Comparison of ENCODE assay signal across 31 cellular contexts in genomic region chr13:111256946-111257345, GRCh38.
"Had no signal": no experiment of that assay in that cellular context is flagged by ENCODE, and none has a peak within 500 bp of the region (broad histone marks: within the 10 kb centered on the region; RNA-seq: fewer than 3 reads in every experiment).

No MANE protein-coding gene starts in this region.

- H3K4me3 Mint-ChIP-seq: activated B cell treated with CpG ODN at 0.5 μM for 24 hours; activated CD4-positive, alpha-beta T cell treated with anti-CD3 and anti-CD28 coated beads, Interleukin-2, amount 10 ng/mL, durations not matched to agents 24 days and 14 days; activated naive CD4-positive, alpha-beta T cell treated with anti-CD3 and anti-CD28 coated beads, Interleukin-2, amount 50 U/mL, for 24 hours; activated T-cell treated with anti-CD3 and anti-CD28 coated beads, Interleukin-2, amount 50 U/mL, for 72 hours; T-helper 2 cell treated with Interferon-gamma antibody and Interleukin-4, amounts not matched to agents 5 μg/mL and 100 μg/mL, for 36 hours had no signal

- H3K27ac Mint-ChIP-seq: activated B cell treated with CpG ODN at 0.5 μM for 24 hours; activated CD4-positive, alpha-beta T cell treated with anti-CD3 and anti-CD28 coated beads, Interleukin-2, amount 10 ng/mL, durations not matched to agents 24 days and 14 days; activated naive CD4-positive, alpha-beta T cell treated with anti-CD3 and anti-CD28 coated beads, Interleukin-2, amount 50 U/mL, for 24 hours; activated T-cell treated with anti-CD3 and anti-CD28 coated beads, Interleukin-2, amount 50 U/mL, for 72 hours; activated T-helper 2 cell treated with anti-CD3 and anti-CD28 coated beads, Interferon-gamma antibody, Interleukin-2, Interleukin-4, amounts not matched to agents 10 μg/mL and 5 μg/mL and 100 μg/mL, durations not matched to agents 14 hours and 24 hours and 36 hours had no signal

- ATAC-seq: activated T-cell treated with anti-CD3 and anti-CD28 coated beads, Interleukin-2, amount 50 U/mL, for 72 hours; Panc1; SK-N-SH treated with all-trans-retinoic acid at 6 μM for 48 hours had no signal

- DNase-seq: activated B cell treated with CpG ODN at 0.5 μM for 24 hours; activated CD4-positive, alpha-beta T cell treated with anti-CD3 and anti-CD28 coated beads for 1 hour; activated CD4-positive, alpha-beta T cell treated with anti-CD3 and anti-CD28 coated beads, Interleukin-2, amount 10 ng/mL, durations not matched to agents 24 days and 14 days; activated CD4-positive, alpha-beta T cell treated with anti-CD3 and anti-CD28 coated beads, Interleukin-2, amount 50 U/mL, for 48 hours; activated CD8-positive, alpha-beta memory T cell treated with anti-CD3 and anti-CD28 coated beads for 24 hours; activated gamma-delta T cell treated with Interleukin-2 at 50 U/mL for 16 hours; activated T-cell treated with anti-CD3 and anti-CD28 coated beads, Interleukin-2, amount 50 U/mL, for 72 hours; aorta; central memory CD4-positive, alpha-beta T cell; KG1; NCI-H1092; NCI-H1417 treated with DMSO at 0.1 percent for 48 hours; NCI-H1694; NCI-H2029; NCI-H2107; NCI-H2171 treated with DMSO at 0.1 percent for 48 hours; NCI-H226; NCI-H526; NCI-H774; NK-92 treated with Interleukin-12 subunit alpha and Interleukin-12 subunit beta, amount 100 ng/mL, for 24 hours; OCI-M1; SHP77; SW 1271 had no signal

- H3K27ac ChIP-seq: RWPE1, SJSA1 had no signal

- H3K27me3 Mint-ChIP-seq: activated B cell treated with CpG ODN at 0.5 μM for 24 hours; activated CD4-positive, alpha-beta T cell treated with anti-CD3 and anti-CD28 coated beads, Interleukin-2, amount 10 ng/mL, durations not matched to agents 24 days and 14 days; activated naive CD4-positive, alpha-beta T cell treated with anti-CD3 and anti-CD28 coated beads, Interleukin-2, amount 50 U/mL, for 24 hours had no signal

- FAIRE-seq: bronchial epithelial cell had no signal

- H3K27me3 ChIP-seq: SJSA1 had no signal

- H3K4me3 ChIP-seq: SJSA1 had no signal

- H3K4me1 Mint-ChIP-seq: activated CD4-positive, alpha-beta T cell treated with anti-CD3 and anti-CD28 coated beads, Interleukin-2, amount 10 ng/mL, durations not matched to agents 24 days and 14 days had no signal

- H3K9me3 Mint-ChIP-seq: activated naive CD4-positive, alpha-beta T cell treated with anti-CD3 and anti-CD28 coated beads, Interleukin-2, amount 50 U/mL, for 24 hours had no signal
